ENCODE assay signal across 18 cellular contexts in the genomic region with DNA sequence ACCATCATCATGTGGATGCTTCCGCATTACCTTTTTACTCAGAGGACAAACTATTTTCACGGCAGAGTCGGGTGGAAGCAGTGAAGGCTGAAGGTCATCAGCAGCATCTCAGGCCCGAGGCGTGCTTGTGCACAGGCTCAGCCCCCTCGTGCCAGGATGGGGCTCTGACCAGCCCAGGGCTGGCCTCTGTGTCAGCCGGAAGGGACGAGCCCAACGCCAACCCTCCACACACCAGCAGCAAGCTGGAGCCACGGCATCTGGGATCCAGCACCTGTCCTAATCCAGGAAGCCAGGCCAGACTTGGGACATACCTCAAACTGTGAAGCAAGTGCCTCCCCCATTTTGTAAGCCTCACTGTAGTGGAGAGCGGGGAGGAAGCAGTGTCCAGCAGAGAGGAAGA.
"Had no signal": no experiment of that assay in that cellular context is flagged by ENCODE, and none has a peak within 500 bp of the region (broad histone marks: within the 10 kb centered on the region; RNA-seq: fewer than 3 reads in every experiment).

No MANE protein-coding gene starts in this region.

- FAIRE-seq: keratinocyte had no signal

- H3K27ac ChIP-seq: heart right ventricle, left lung had no signal

- H3K4me3 ChIP-seq: heart right ventricle, left lung had no signal

- DNase-seq: activated B cell treated with CpG ODN at 0.5 μM for 24 hours; activated CD4-positive, alpha-beta T cell treated with anti-CD3 and anti-CD28 coated beads for 36 hours; activated CD4-positive, alpha-beta T cell treated with anti-CD3 and anti-CD28 coated beads, Interleukin-2, amount 50 U/mL, for 4 hours; activated effector memory CD4-positive, alpha-beta T cell treated with anti-CD3 and anti-CD28 coated beads, Interleukin-2, amount 50 U/mL, for 16 hours; activated naive CD4-positive, alpha-beta T cell treated with anti-CD3 and anti-CD28 coated beads, Interleukin-2, amount 10 ng/mL, durations not matched to agents 7 days and 5 days; activated naive CD8-positive, alpha-beta T cell treated with anti-CD3 and anti-CD28 coated beads, Interleukin-2, amount 50 U/mL, for 24 hours; activated T-cell treated with anti-CD3 and anti-CD28 coated beads for 4 hours; effector CD4-positive, alpha-beta T cell; erythroblast; foreskin fibroblast; heart right ventricle; naive thymus-derived CD4-positive, alpha-beta T cell; retina; stimulated activated CD4-positive, alpha-beta T cell treated with anti-CD3 and anti-CD28 coated beads, Interleukin-4, amount 100 ng/mL, for 1 hour; stimulated activated naive CD8-positive, alpha-beta T cell treated with anti-CD3 and anti-CD28 coated beads, Interleukin-15, Interleukin-2, amounts not matched to agents 100 U/mL and 50 U/mL, for 24 hours; T1000 had no signal

- ATAC-seq: activated CD4-positive, alpha-beta T cell treated with anti-CD3 and anti-CD28 coated beads for 36 hours; activated naive CD8-positive, alpha-beta T cell treated with anti-CD3 and anti-CD28 coated beads, Interleukin-2, amount 50 U/mL, for 24 hours; left lung; naive thymus-derived CD4-positive, alpha-beta T cell; stimulated activated naive CD8-positive, alpha-beta T cell treated with anti-CD3 and anti-CD28 coated beads, Interleukin-15, Interleukin-2, amounts not matched to agents 100 U/mL and 50 U/mL, for 24 hours had no signal

- H3K9me3 ChIP-seq: heart right ventricle, left lung had no signal

- H3K27me3 ChIP-seq: heart right ventricle, left lung had no signal

- H3K4me1 ChIP-seq: heart right ventricle, left lung had no signal
